Comparison of ENCODE assay signal across 22 cellular contexts in the genomic region with DNA sequence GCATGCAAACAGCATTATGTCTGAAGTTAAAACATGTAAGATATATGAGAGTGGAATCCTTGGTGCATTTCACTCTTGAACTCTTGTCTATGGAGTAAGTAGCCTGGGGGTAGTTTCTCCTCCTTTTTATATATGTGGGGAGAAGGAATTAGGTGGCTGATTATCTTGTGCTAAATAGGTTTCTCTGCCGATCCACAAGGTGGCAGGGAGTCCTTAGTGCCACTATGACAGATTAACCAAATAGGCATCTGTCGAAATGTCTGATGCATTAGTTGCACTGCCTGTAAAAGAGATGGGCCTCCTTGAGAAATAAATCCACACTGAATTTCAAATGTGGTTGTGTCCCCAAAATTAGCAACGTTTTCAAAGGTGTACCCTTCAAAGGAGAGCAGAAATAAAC.
A peak's percentile ranks its signal among the peaks of the same experiment; 100 is the strongest.
DNase-seq lines count a peak whose midpoint lies in the region; ATAC-seq and TF ChIP-seq lines count a peak whose summit lies in the region.
"Had no signal": no experiment of that assay in that cellular context is flagged by ENCODE, and none has a peak within 500 bp of the region (broad histone marks: within the 10 kb centered on the region; RNA-seq: fewer than 3 reads in every experiment).

No MANE protein-coding gene starts in this region.

- BruUV-seq in MCF 10A (replicated peaks; lab: Mats Ljungman, UMichigan): no TSS peak

- H3K36me3 ChIP-seq in breast epithelium (no peaks in the 10 kb centered on the region), gastrocnemius medialis (no peaks in the 10 kb centered on the region)
- H3K36me3 ChIP-seq: upper lobe of right lung had no signal

- no peak overlapping the region for H3K27ac Mint-ChIP-seq in MCF 10A (ENCODE audit: low read depth, unreplicated experiment)
- H3K27ac Mint-ChIP-seq: CD4-positive, alpha-beta T cell; nephron had no signal

- POLR2A ChIA-PET in MCF 10A (lab: Yijun Ruan, JAX): no interaction called here

- intact Hi-C loops in MCF 10A (cut with micrococcal nuclease): no loop called here
- intact Hi-C loops in breast epithelium (cut with DNase I; ENCODE audit: low total_unique reads): no loop called here
- intact Hi-C loops in left colon (cut with DNase I, micrococcal nuclease): no loop called here
- intact Hi-C loops in gastrocnemius medialis (cut with DNase I; ENCODE audit: low total_unique reads): no loop called here

- no peaks in the 10 kb centered on the region for H3K4me1 Mint-ChIP-seq in MCF 10A (ENCODE audit: insufficient read depth, unreplicated experiment)
- H3K4me1 Mint-ChIP-seq: nephron had no signal

- in situ Hi-C loops in gastrocnemius medialis (cut with MboI; ENCODE audit: low sequenced_read_pairs in 4 of 4): no loop called here

- DNase-seq in MCF 10A (ENCODE audit: unreplicated experiment): peak; percentile 7
- DNase-seq in breast epithelium (ENCODE audit: low spot score in 2 of 2): no peak
- peak; percentile 1 for DNase-seq in HT1080 (ENCODE audit: low read depth)
- peak; percentile 2 for DNase-seq in putamen (ENCODE audit: low spot score)
- no peak for DNase-seq in left colon
- no peak for DNase-seq in gastrocnemius medialis
- no peak for DNase-seq in stimulated activated CD4-positive, alpha-beta T cell treated with anti-CD3 and anti-CD28 coated beads, Interleukin-4, amount 100 ng/mL, for 1 hour
- DNase-seq: activated CD4-positive, CD25-positive, alpha-beta regulatory T cell treated with anti-CD3 and anti-CD28 coated beads, Interleukin-2, amount 50 U/mL, for 72 hours; activated naive CD4-positive, alpha-beta T cell; activated T-cell treated with anti-CD3 and anti-CD28 coated beads, Interleukin-2, amount 50 U/mL, for 4 hours; CD4-positive, alpha-beta T cell; Karpas-422; midbrain; NCI-H1105; NCI-H2081; NCI-H446 treated with DMSO at 0.1 percent for 48 hours; posterior cingulate gyrus; SW 1271; upper lobe of right lung had no signal

- CTCF ChIA-PET in MCF 10A (lab: Yijun Ruan, JAX): no interaction called here

- H3K4me3 ChIP-seq in breast epithelium (no peak overlapping the region), gastrocnemius medialis (no peak overlapping the region)
- H3K4me3 ChIP-seq: upper lobe of right lung had no signal

- no peak overlapping the region for H3K4me3 Mint-ChIP-seq in MCF 10A (ENCODE audit: unreplicated experiment)
- H3K4me3 Mint-ChIP-seq: activated T-cell treated with anti-CD3 and anti-CD28 coated beads, Interleukin-2, amount 50 U/mL, for 4 hours; CD4-positive, alpha-beta T cell; nephron had no signal

- no peak for TF ChIP-seq POLR2A in breast epithelium (IDR thresholded peaks at IDR 0.05)
- no peak for TF ChIP-seq POLR2A in gastrocnemius medialis (IDR thresholded peaks at IDR 0.05)

- peaks cover 13% of the 10 kb centered on the region for H3K27me3 Mint-ChIP-seq in MCF 10A (ENCODE audit: insufficient read depth, unreplicated experiment)
- H3K27me3 Mint-ChIP-seq: CD4-positive, alpha-beta T cell had no signal

- H3K27me3 ChIP-seq in breast epithelium (no peaks in the 10 kb centered on the region), gastrocnemius medialis (no peaks in the 10 kb centered on the region)
- H3K27me3 ChIP-seq: upper lobe of right lung had no signal

- H3K27ac ChIP-seq in breast epithelium (no peak overlapping the region), VCaP (no peak overlapping the region), gastrocnemius medialis (no peak overlapping the region)
- H3K27ac ChIP-seq: upper lobe of right lung had no signal

- no peaks in the 10 kb centered on the region for H3K9me3 Mint-ChIP-seq in MCF 10A (ENCODE audit: unreplicated experiment)
- H3K9me3 Mint-ChIP-seq: activated T-cell treated with anti-CD3 and anti-CD28 coated beads, Interleukin-2, amount 50 U/mL, for 4 hours; CD4-positive, alpha-beta T cell had no signal

- ATAC-seq in left colon: no peak
- ATAC-seq in gastrocnemius medialis: no peak
- ATAC-seq: activated T-cell treated with anti-CD3 and anti-CD28 coated beads, Interleukin-2, amount 50 U/mL, for 4 hours; Right ventricle myocardium inferior; upper lobe of right lung had no signal

- TF ChIP-seq CTCF in MCF 10A (IDR thresholded peaks at IDR 0.05; ENCODE audit: unreplicated experiment) (no peak), breast epithelium (IDR thresholded peaks at IDR 0.05) (no peak), VCaP (conservative IDR thresholded peaks at IDR 0.05) (peak; percentile 82), gastrocnemius medialis (IDR thresholded peaks at IDR 0.05 in 4 of 5, conservative IDR thresholded peaks at IDR 0.05 in 1 of 5) (no peak)

- H3K9me3 ChIP-seq in breast epithelium (no peaks in the 10 kb centered on the region), gastrocnemius medialis (no peaks in the 10 kb centered on the region)
- H3K9me3 ChIP-seq: upper lobe of right lung had no signal

- H3K4me1 ChIP-seq in breast epithelium (no peaks in the 10 kb centered on the region), gastrocnemius medialis (no peaks in the 10 kb centered on the region)
- H3K4me1 ChIP-seq: upper lobe of right lung had no signal

- H3K36me3 Mint-ChIP-seq in MCF 10A (ENCODE audit: insufficient read depth, unreplicated experiment): no peaks in the 10 kb centered on the region

Comparison
In these comparisons a context has a peak if more than half of its experiments do, and no peak if none do; other contexts are left out.
1. DNase-seq: peak in MCF 10A (single experiment), HT1080 (single experiment) and putamen (single experiment); none in breast epithelium (0 of 2), left colon (0 of 2), gastrocnemius medialis (0 of 2) and stimulated activated CD4-positive, alpha-beta T cell treated with anti-CD3 and anti-CD28 coated beads, Interleukin-4, amount 100 ng/mL, for 1 hour (single experiment).